11 cellular contexts compared by ENCODE assay signal in genomic region chr12:98838282-98838681, GRCh38.
DNase-seq lines count a peak whose midpoint lies in the region; ATAC-seq, FAIRE-seq and TF ChIP-seq lines count a peak whose summit lies in the region.
"Had no signal": no experiment of that assay in that cellular context is flagged by ENCODE, and none has a peak within 500 bp of the region (broad histone marks: within the 10 kb centered on the region; RNA-seq: fewer than 3 reads in every experiment).

No MANE protein-coding gene starts in this region.

- H3K36me3 ChIP-seq in Loucy (ENCODE audit: insufficient read depth, low read length) = no peaks in the 10 kb centered on the region
- H3K36me3 ChIP-seq in H1 (ENCODE audit: control insufficient read depth in 2 of 4, insufficient read depth in 4 of 4, low read length in 3 of 4) = no peaks in the 10 kb centered on the region
- no peaks in the 10 kb centered on the region for H3K36me3 ChIP-seq in neural progenitor cell

- no peak overlapping the region for H2AK5ac ChIP-seq in H1 (ENCODE audit: low read depth, low read length)

- no peaks in the 10 kb centered on the region for H3K27me3 Mint-ChIP-seq in neural progenitor cell (ENCODE audit: insufficient read depth, low read depth)
- H3K27me3 Mint-ChIP-seq in stimulated activated naive B cell treated with anti-CD40 and anti-IgM and Interleukin-4, amounts not matched to agents 10 μg/mL and 1 μg/mL and 100 μg/mL, for 72 hours = peaks cover 14 to 19% of the 10 kb centered on the region in 2 donors

- no peak overlapping the region for H3K4ac ChIP-seq in H1 (replicated peaks; ENCODE audit: insufficient read length, low read depth, low read length)

- H3K4me2 ChIP-seq in Loucy (ENCODE audit: low read depth, low read length, poor library complexity, severe bottlenecking) (no peak overlapping the region), H1 (ENCODE audit: insufficient read depth in 1 of 2, low read depth in 2 of 2, low read length in 2 of 2) (no peak overlapping the region), neural progenitor cell (no peak overlapping the region)

- H4K20me1 ChIP-seq in Loucy (ENCODE audit: insufficient read depth, low read length, poor library complexity, severe bottlenecking) (no peaks in the 10 kb centered on the region), H1 (replicated peaks in 1 of 2; ENCODE audit: control insufficient read depth in 1 of 2, insufficient read depth in 2 of 2, low read length in 2 of 2) (no peaks in the 10 kb centered on the region), neural progenitor cell (ENCODE audit: low read depth) (no peaks in the 10 kb centered on the region)

- no peaks in the 10 kb centered on the region for H3K79me2 ChIP-seq in Loucy (ENCODE audit: insufficient read depth, low read length)
- no peaks in the 10 kb centered on the region for H3K79me2 ChIP-seq in H1 (ENCODE audit: control insufficient read depth in 1 of 2, insufficient read depth in 2 of 2, low read length in 2 of 2)
- H3K79me2 ChIP-seq in neural progenitor cell (ENCODE audit: low read depth) = no peaks in the 10 kb centered on the region

- H3K14ac ChIP-seq in H1 (ENCODE audit: insufficient read length) = no peak overlapping the region

- H4K5ac ChIP-seq in H1 (ENCODE audit: insufficient read length, low read depth, low read length) = no peak overlapping the region

- CTCF ChIA-PET in H1 (lab: Charles Lee; ENCODE audit: partially characterized antibody) = interaction anchor here (0.9 to 4.0 kb wide), 17 partner anchors 8 to 161 kb away, joined by 3 to 21 read pairs (median 5); no protein-coding TSS in a partner anchor

- no peak for ATAC-seq in stimulated activated naive B cell treated with anti-CD40 and anti-IgM and Interleukin-4, amounts not matched to agents 10 μg/mL and 1 μg/mL and 100 μg/mL, for 72 hours (replicated peaks)

- no peaks in the 10 kb centered on the region for H3K36me3 Mint-ChIP-seq in neural progenitor cell
- no peaks in the 10 kb centered on the region for H3K36me3 Mint-ChIP-seq in stimulated activated naive B cell treated with anti-CD40 and anti-IgM and Interleukin-4, amounts not matched to agents 10 μg/mL and 1 μg/mL and 100 μg/mL, for 72 hours

- peak overlapping the region; percentile 62; the same call in 1 of the 2 replicates for H2BK12ac ChIP-seq in H1 (ENCODE audit: low read depth, low read length)

- no peak overlapping the region for H3K56ac ChIP-seq in H1 (replicated peaks; ENCODE audit: insufficient read length, low read depth, low read length)

- H2BK5ac ChIP-seq in H1 (ENCODE audit: low read depth, low read length) = no peak overlapping the region

- in situ Hi-C loops in ACHN (cut with HindIII; ENCODE audit: low pct_ligation_motif_present, low pct_unique_long_range_greater_than_20kb, low sequenced_read_pairs) = no loop called here

- peaks cover 9% of the 10 kb centered on the region for H3K4me1 Mint-ChIP-seq in neural progenitor cell
- H3K4me1 Mint-ChIP-seq in stimulated activated naive B cell treated with anti-CD40 and anti-IgM and Interleukin-4, amounts not matched to agents 10 μg/mL and 1 μg/mL and 100 μg/mL, for 72 hours = no peaks in the 10 kb centered on the region

- H3K27ac ChIP-seq in H1 (ENCODE audit: low read depth, low read length) (no peak overlapping the region), neural progenitor cell (no peak overlapping the region)

- no peak overlapping the region for H3K18ac ChIP-seq in H1 (ENCODE audit: extremely low read depth, low read length)

- no peak overlapping the region for H4K91ac ChIP-seq in H1 (replicated peaks; ENCODE audit: insufficient read length, low read length)

- H3K27ac Mint-ChIP-seq in neural progenitor cell = no peak overlapping the region
- H3K27ac Mint-ChIP-seq in stimulated activated naive B cell treated with anti-CD40 and anti-IgM and Interleukin-4, amounts not matched to agents 10 μg/mL and 1 μg/mL and 100 μg/mL, for 72 hours = no peak overlapping the region

- H4K8ac ChIP-seq in H1 (ENCODE audit: extremely low read depth, insufficient read depth, low read length) = no peak overlapping the region

- H3K27me3 ChIP-seq in Loucy (ENCODE audit: insufficient read depth, low read length, poor library complexity, severe bottlenecking) (no peaks in the 10 kb centered on the region), H1 (replicated peaks in 1 of 4; ENCODE audit: control insufficient read depth in 3 of 4, extremely low read depth in 1 of 4, insufficient read depth in 3 of 4, low read length in 3 of 4) (no peaks in the 10 kb centered on the region), neural progenitor cell (no peaks in the 10 kb centered on the region)

- no peak overlapping the region for H2BK20ac ChIP-seq in H1 (ENCODE audit: low read length)

- H3K23me2 ChIP-seq in H1 (ENCODE audit: low read depth, low read length) = no peaks in the 10 kb centered on the region

- POLR2A ChIA-PET in H1 (lab: Charles Lee; ENCODE audit: partially characterized antibody) = interaction anchor here (1.3 kb wide), 1 partner anchor 8 kb away, joined by 5 read pairs; no protein-coding TSS in a partner anchor

- no peak for TF ChIP-seq EP300 in H1 (IDR thresholded peaks at IDR 0.05; ENCODE audit: borderline replicate concordance in 1 of 2, low read depth in 2 of 2, low read length in 2 of 2)

- H3K9me3 Mint-ChIP-seq in neural progenitor cell = no peaks in the 10 kb centered on the region
- no peaks in the 10 kb centered on the region for H3K9me3 Mint-ChIP-seq in stimulated activated naive B cell treated with anti-CD40 and anti-IgM and Interleukin-4, amounts not matched to agents 10 μg/mL and 1 μg/mL and 100 μg/mL, for 72 hours

- H3K9me3 ChIP-seq in Loucy (ENCODE audit: insufficient read depth, low read depth, low read length) (no peaks in the 10 kb centered on the region), H1 (ENCODE audit: insufficient read depth in 2 of 2, low read depth in 1 of 2, low read length in 1 of 2) (no peaks in the 10 kb centered on the region), neural progenitor cell (ENCODE audit: low read depth) (no peaks in the 10 kb centered on the region)

- DNase-seq in EH (ENCODE audit: low read depth) (peak; percentile 14), H1 (ENCODE audit: low read depth in 1 of 2, low spot score in 2 of 2) (no peak), neural progenitor cell (ENCODE audit: low spot score) (no peak), ACHN (no peak), GM12892 (ENCODE audit: insufficient read length) (no peak)
- DNase-seq in stimulated activated naive B cell treated with anti-CD40 and anti-IgM and Interleukin-4, amounts not matched to agents 10 μg/mL and 1 μg/mL and 100 μg/mL, for 72 hours = no peak
- no peak for DNase-seq in activated CD8-positive, alpha-beta memory T cell treated with anti-CD3 and anti-CD28 coated beads, Interleukin-2, amount 50 U/mL, for 48 hours
- DNase-seq: cerebellar nuclear complex, NCI-H510A treated with DMSO at 0.1 percent for 48 hours, T-helper 1 cell had no signal

- no peak overlapping the region for H2BK120ac ChIP-seq in H1 (replicated peaks; ENCODE audit: low read depth, low read length)

- H3K9me2 ChIP-seq in Loucy (replicated peaks; ENCODE audit: low read depth, low read length) = no peaks in the 10 kb centered on the region

- no peak overlapping the region for H3K23ac ChIP-seq in H1 (ENCODE audit: insufficient read length)

- H3K4me3 Mint-ChIP-seq in neural progenitor cell = no peak overlapping the region
- no peak overlapping the region for H3K4me3 Mint-ChIP-seq in stimulated activated naive B cell treated with anti-CD40 and anti-IgM and Interleukin-4, amounts not matched to agents 10 μg/mL and 1 μg/mL and 100 μg/mL, for 72 hours

- peak; percentile 15 to 37; a peak in 1 of 4 replicates for TF ChIP-seq RAD21 in H1 (IDR thresholded peaks at IDR 0.05 in 1 of 2, conservative IDR thresholded peaks at IDR 0.05 in 1 of 2; ENCODE audit: low read depth in 2 of 2, low read length in 2 of 2)

- WGBS in H1 (ENCODE audit: extremely low coverage in 1 of 2, insufficient coverage in 1 of 2, insufficient read length in 1 of 2, insufficient replicate concordance in 2 of 2, low coverage in 1 of 2, low lambda C conversion rate in 2 of 2, missing lambda C conversion rate in 1 of 2), 2 experiments = 65% methylated on average over 6 of the region's 6 CpGs; no CpG with 5 or more reads in 1 of the 2 experiments

- TF ChIP-seq POLR2A in H1 (IDR thresholded peaks at IDR 0.05; ENCODE audit: control extremely low read depth in 1 of 2, low read depth in 2 of 2, low read length in 2 of 2) = no peak
- no peak for TF ChIP-seq POLR2A in GM12892 (IDR thresholded peaks at IDR 0.05; ENCODE audit: low read depth, low read length)

- H3K79me1 ChIP-seq in H1 (ENCODE audit: low read depth, low read length) = no peaks in the 10 kb centered on the region

- H3K4me3 ChIP-seq in Loucy (ENCODE audit: low read length, poor library complexity, severe bottlenecking) = no peak overlapping the region
- H3K4me3 ChIP-seq in H1 (ENCODE audit: extremely low read depth in 1 of 4, insufficient read depth in 2 of 4, low read depth in 3 of 4, low read length in 4 of 4) = no peak overlapping the region
- H3K4me3 ChIP-seq in neural progenitor cell = no peak overlapping the region

- H3F3A ChIP-seq in Loucy (ENCODE audit: low read depth) (no peaks in the 10 kb centered on the region), neural progenitor cell (ENCODE audit: low read depth) (peaks cover 6% of the 10 kb centered on the region)

- H2AFZ ChIP-seq in Loucy (ENCODE audit: low read length) = no peak overlapping the region
- H2AFZ ChIP-seq in H1 (ENCODE audit: low read length) = no peak overlapping the region
- no peak overlapping the region for H2AFZ ChIP-seq in neural progenitor cell (replicated peaks)

- FAIRE-seq in H1 (lab: Jason Lieb, UNC) (peak; percentile 75), GM12892 (lab: Jason Lieb, UNC) (no peak)

- peak; percentile 43 for TF ChIP-seq CTCF in Loucy (conservative IDR thresholded peaks at IDR 0.05; ENCODE audit: low read length)
- peak; percentile 30 to 57 (median 36); a peak in 3 of 4 replicates for TF ChIP-seq CTCF in H1 (IDR thresholded peaks at IDR 0.05; ENCODE audit: control extremely low read depth in 1 of 3, insufficient read depth in 1 of 3, low read depth in 1 of 3, low read length in 3 of 3)
- peak; percentile 55 for TF ChIP-seq CTCF in neural progenitor cell (IDR thresholded peaks at IDR 0.05)

- H3K4me1 ChIP-seq in Loucy (ENCODE audit: insufficient read depth, low read length, poor library complexity, severe bottlenecking) (no peaks in the 10 kb centered on the region), H1 (replicated peaks in 1 of 4; ENCODE audit: control insufficient read depth in 3 of 4, insufficient read depth in 4 of 4, low read length in 3 of 4) (peaks cover 0 to 10% (median 5%) of the 10 kb centered on the region in 4 experiments; a peak in 5 of 7 replicates), neural progenitor cell (no peaks in the 10 kb centered on the region)

- no peak overlapping the region for H2BK15ac ChIP-seq in H1 (ENCODE audit: low read length)

- H3K9ac ChIP-seq in Loucy (ENCODE audit: low read depth, low read length, poor library complexity, severe bottlenecking) = no peak overlapping the region
- H3K9ac ChIP-seq in H1 (replicated peaks in 1 of 4; ENCODE audit: extremely low read depth in 1 of 4, low read depth in 3 of 4, low read length in 3 of 4) = no peak overlapping the region
- H3K9ac ChIP-seq in neural progenitor cell = no peak overlapping the region

TF ChIP-seq in H1, 55 proteins besides CTCF, POLR2A, EP300 and RAD21:
- TF ChIP-seq SUZ12 (IDR thresholded peaks at IDR 0.05; ENCODE audit: low read length) = no peak
